ENCODE assay signal across 35 cellular contexts in the genomic region with DNA sequence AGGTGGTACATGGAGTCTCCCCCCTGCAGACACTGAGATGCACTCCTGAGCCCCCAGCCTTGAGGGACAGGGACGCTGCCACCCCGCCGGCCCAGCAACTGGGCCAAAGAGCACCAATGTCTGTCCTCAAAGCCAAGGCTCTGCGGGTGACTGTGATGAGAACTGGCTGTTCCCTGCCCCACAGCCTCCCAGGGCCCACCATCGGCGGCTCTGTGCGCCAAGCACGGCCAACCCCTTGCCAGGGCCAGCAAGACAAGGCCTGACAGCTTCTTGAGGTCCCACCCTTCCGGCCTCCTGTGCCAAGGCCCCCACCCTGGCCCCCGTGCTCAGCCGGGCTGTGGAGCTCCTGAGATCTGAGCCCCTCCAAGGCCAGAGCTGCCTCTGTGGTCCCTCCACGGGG. TPM values are rescaled to one million over a fixed set of nuclear protein-coding genes. Genes with fewer than 3 reads are reported as not detected.
"Had no signal": no experiment of that assay in that cellular context is flagged by ENCODE, and none has a peak within 500 bp of the region (broad histone marks: within the 10 kb centered on the region; RNA-seq: fewer than 3 reads in every experiment).

No MANE protein-coding gene starts in this region.

- H3K27ac ChIP-seq: brain microvascular endothelial cell, colonic mucosa, epithelial cell of prostate, esophagus squamous epithelium, gastroesophageal sphincter, VCaP had no signal

- H3K9me3 ChIP-seq: colonic mucosa, esophagus squamous epithelium, gastroesophageal sphincter had no signal

- FAIRE-seq: astrocyte, bronchial epithelial cell, endometrium, endothelial cell of umbilical vein, TTC549 had no signal

- H3K36me3 ChIP-seq: brain microvascular endothelial cell, colonic mucosa had no signal

- ATAC-seq: activated CD8-positive, alpha-beta T cell treated with anti-CD3 and anti-CD28 coated beads for 36 hours; activated T-cell treated with anti-CD3 and anti-CD28 coated beads, Interleukin-2, amount 50 U/mL, for 4 hours; activated T-helper 17 cell treated with anti-CD3 and anti-CD28 coated beads, Interleukin-2, amount 50 U/mL, for 72 hours; gastroesophageal sphincter; WTC11 had no signal

- DNase-seq: activated CD4-positive, alpha-beta T cell treated with anti-CD3 and anti-CD28 coated beads for 1 hour; activated CD4-positive, alpha-beta T cell treated with anti-CD3 and anti-CD28 coated beads for 48 hours; activated CD4-positive, alpha-beta T cell treated with anti-CD3 and anti-CD28 coated beads, Interleukin-2, amount 50 U/mL, for 1 hour; activated CD4-positive, alpha-beta T cell treated with anti-CD3 and anti-CD28 coated beads, Interleukin-2, amount 50 U/mL, for 48 hours; activated CD8-positive, alpha-beta memory T cell treated with anti-CD3 and anti-CD28 coated beads for 24 hours; activated CD8-positive, alpha-beta T cell treated with anti-CD3 and anti-CD28 coated beads for 36 hours; activated effector memory CD4-positive, alpha-beta T cell treated with Interleukin-2 at 50 U/mL for 16 hours; activated gamma-delta T cell treated with Interleukin-2 at 50 U/mL for 16 hours; activated naive CD4-positive, alpha-beta T cell treated with anti-CD3 and anti-CD28 coated beads, Interleukin-2, amount 50 U/mL, for 16 hours; activated naive CD4-positive, alpha-beta T cell treated with Interleukin-2 at 50 U/mL for 16 hours; activated T-cell treated with anti-CD3 and anti-CD28 coated beads, Interleukin-2, amount 50 U/mL, for 4 hours; amniotic stem cell; anterior cingulate cortex; brain microvascular endothelial cell; cerebellar nuclear complex; colonic mucosa; effector CD8-positive, alpha-beta T cell; esophagus squamous epithelium; foreskin melanocyte; T-helper 2 cell had no signal

- H3K4me3 ChIP-seq: colonic mucosa, esophagus squamous epithelium, gastroesophageal sphincter had no signal

- H3K27me3 ChIP-seq: colonic mucosa had no signal

- H3K4me1 ChIP-seq: colonic mucosa, gastroesophageal sphincter had no signal

RNA-seq across cellular contexts. Expression of a gene that starts 34.2 kb away (rescaled TPM):
- total RNA-seq: activated CD8-positive, alpha-beta T cell treated with anti-CD3 and anti-CD28 coated beads for 36 hours; activated T-cell treated with anti-CD3 and anti-CD28 coated beads, Interleukin-2, amount 50 U/mL, for 4 hours; activated T-helper 17 cell treated with anti-CD3 and anti-CD28 coated beads, Interleukin-2, amount 50 U/mL, for 72 hours; astrocyte; bronchial epithelial cell; colonic mucosa; dermis microvascular lymphatic vessel endothelial cell; endothelial cell of umbilical vein; esophagus squamous epithelium; fibroblast of lung; fibroblast of villous mesenchyme; glomerular endothelial cell; T-helper 1 cell treated with Interleukin-12 subunit alpha and Interleukin-12 subunit beta and Interleukin-4 antibody, amounts not matched to agents 30 ng/mL and 1 ng/mL, for 36 hours; WTC11 had no signal
- polyA plus RNA-seq: endothelial cell of umbilical vein, fibroblast of lung had no signal
